ENCODE assay signal across 27 cellular contexts in genomic region chr9:130906727-130907416, GRCh38. TPM values are rescaled to one million over a fixed set of nuclear protein-coding genes. Genes with fewer than 3 reads are reported as not detected.
"Had no signal": no experiment of that assay in that cellular context is flagged by ENCODE, and none has a peak within 500 bp of the region (broad histone marks: within the 10 kb centered on the region; RNA-seq: fewer than 3 reads in every experiment).

No MANE protein-coding gene starts in this region.

- DNase-seq: activated CD4-positive, alpha-beta T cell treated with anti-CD3 and anti-CD28 coated beads for 48 hours; activated CD4-positive, alpha-beta T cell treated with anti-CD3 and anti-CD28 coated beads, Interleukin-2, amount 50 U/mL, for 48 hours; activated CD8-positive, alpha-beta memory T cell treated with anti-CD3 and anti-CD28 coated beads for 24 hours; activated effector memory CD4-positive, alpha-beta T cell treated with anti-CD3 and anti-CD28 coated beads, Interleukin-2, amount 50 U/mL, for 16 hours; activated naive CD4-positive, alpha-beta T cell treated with anti-CD3 and anti-CD28 coated beads for 36 hours; activated naive CD8-positive, alpha-beta T cell treated with anti-CD3 and anti-CD28 coated beads, Interleukin-2, amount 10 ng/mL, durations not matched to agents 7 days and 5 days; dorsolateral prefrontal cortex; effector memory CD4-positive, alpha-beta T cell; left ventricle myocardium inferior; mucosa of descending colon; nucleus accumbens; pancreas; psoas muscle; sigmoid colon; small intestine; stimulated activated CD4-positive, alpha-beta T cell treated with anti-CD3 and anti-CD28 coated beads, Interleukin-4, amount 100 ng/mL, for 24 hours; stimulated activated naive B cell treated with anti-CD40 and anti-IgM and Interleukin-4, amounts not matched to agents 10 μg/mL and 1 μg/mL and 100 μg/mL, for 72 hours; stomach; thyroid gland; upper lobe of left lung had no signal

- H3K9me3 Mint-ChIP-seq: activated naive CD4-positive, alpha-beta T cell treated with anti-CD3 and anti-CD28 coated beads for 36 hours; activated naive CD8-positive, alpha-beta T cell treated with anti-CD3 and anti-CD28 coated beads, Interleukin-2, amount 10 ng/mL, durations not matched to agents 7 days and 5 days; activated T-helper 1 cell treated with anti-CD3 and anti-CD28 coated beads, Interleukin-12 subunit alpha, Interleukin-12 subunit beta, Interleukin-2, Interleukin-4 antibody, amounts not matched to agents 30 ng/mL and 10 ng/mL and 1 ng/mL, durations not matched to agents 14 hours and 24 hours and 36 hours; natural killer cell treated with Interleukin-12 subunit alpha and Interleukin-12 subunit beta and Interleukin-15 and Interleukin-18, amount 100 ng/mL, for 72 hours; stimulated activated naive B cell treated with anti-CD40 and anti-IgM and Interleukin-4, amounts not matched to agents 10 μg/mL and 1 μg/mL and 100 μg/mL, for 72 hours; T-helper 2 cell treated with Interferon-gamma antibody and Interleukin-4, amounts not matched to agents 5 μg/mL and 100 μg/mL, for 36 hours had no signal

- H3K4me1 ChIP-seq: ascending aorta, left ventricle myocardium inferior, pancreas, psoas muscle, sigmoid colon, stomach, thyroid gland, upper lobe of left lung, vagina had no signal

- H3K4me3 ChIP-seq: ascending aorta, coronary artery, dorsolateral prefrontal cortex, left ventricle myocardium inferior, mucosa of descending colon, pancreas, psoas muscle, sigmoid colon, stomach, thyroid gland, upper lobe of left lung, vagina had no signal

- H3K36me3 ChIP-seq: ascending aorta, left ventricle myocardium inferior, pancreas, sigmoid colon, stomach, thyroid gland, upper lobe of left lung, vagina had no signal

- H3K36me3 Mint-ChIP-seq: activated naive CD8-positive, alpha-beta T cell treated with anti-CD3 and anti-CD28 coated beads, Interleukin-2, amount 10 ng/mL, durations not matched to agents 7 days and 5 days; brain; natural killer cell treated with Interleukin-12 subunit alpha and Interleukin-12 subunit beta and Interleukin-15 and Interleukin-18, amount 100 ng/mL, for 72 hours; stimulated activated naive B cell treated with anti-CD40 and anti-IgM and Interleukin-4, amounts not matched to agents 10 μg/mL and 1 μg/mL and 100 μg/mL, for 72 hours had no signal

- H3K27ac Mint-ChIP-seq: activated naive CD4-positive, alpha-beta T cell treated with anti-CD3 and anti-CD28 coated beads for 36 hours; activated naive CD8-positive, alpha-beta T cell treated with anti-CD3 and anti-CD28 coated beads, Interleukin-2, amount 10 ng/mL, durations not matched to agents 7 days and 5 days; activated T-helper 1 cell treated with anti-CD3 and anti-CD28 coated beads, Interleukin-12 subunit alpha, Interleukin-12 subunit beta, Interleukin-2, Interleukin-4 antibody, amounts not matched to agents 30 ng/mL and 10 ng/mL and 1 ng/mL, durations not matched to agents 14 hours and 24 hours and 36 hours; natural killer cell treated with Interleukin-12 subunit alpha and Interleukin-12 subunit beta and Interleukin-15 and Interleukin-18, amount 100 ng/mL, for 72 hours; stimulated activated naive B cell treated with anti-CD40 and anti-IgM and Interleukin-4, amounts not matched to agents 10 μg/mL and 1 μg/mL and 100 μg/mL, for 72 hours; T-helper 2 cell treated with Interferon-gamma antibody and Interleukin-4, amounts not matched to agents 5 μg/mL and 100 μg/mL, for 36 hours had no signal

- H3K27me3 ChIP-seq: ascending aorta, thyroid gland, vagina had no signal

- H3K27me3 Mint-ChIP-seq: natural killer cell treated with Interleukin-12 subunit alpha and Interleukin-12 subunit beta and Interleukin-15 and Interleukin-18, amount 100 ng/mL, for 72 hours had no signal

- H3K4me3 Mint-ChIP-seq: activated naive CD4-positive, alpha-beta T cell treated with anti-CD3 and anti-CD28 coated beads for 36 hours; activated naive CD8-positive, alpha-beta T cell treated with anti-CD3 and anti-CD28 coated beads, Interleukin-2, amount 10 ng/mL, durations not matched to agents 7 days and 5 days; activated T-helper 1 cell treated with anti-CD3 and anti-CD28 coated beads, Interleukin-12 subunit alpha, Interleukin-12 subunit beta, Interleukin-2, Interleukin-4 antibody, amounts not matched to agents 30 ng/mL and 10 ng/mL and 1 ng/mL, durations not matched to agents 14 hours and 24 hours and 36 hours; brain; natural killer cell treated with Interleukin-12 subunit alpha and Interleukin-12 subunit beta and Interleukin-15 and Interleukin-18, amount 100 ng/mL, for 72 hours; stimulated activated naive B cell treated with anti-CD40 and anti-IgM and Interleukin-4, amounts not matched to agents 10 μg/mL and 1 μg/mL and 100 μg/mL, for 72 hours; T-helper 2 cell treated with Interferon-gamma antibody and Interleukin-4, amounts not matched to agents 5 μg/mL and 100 μg/mL, for 36 hours had no signal

- H3K4me1 Mint-ChIP-seq: stimulated activated naive B cell treated with anti-CD40 and anti-IgM and Interleukin-4, amounts not matched to agents 10 μg/mL and 1 μg/mL and 100 μg/mL, for 72 hours had no signal

- H3K9me3 ChIP-seq: ascending aorta, left ventricle myocardium inferior, mucosa of descending colon, pancreas, psoas muscle, sigmoid colon, stomach, thyroid gland, upper lobe of left lung, vagina had no signal

RNA-seq across cellular contexts. Expression of gene QRFP, which starts 10.3 kb away (rescaled TPM):
- polyA plus RNA-seq: pancreas, stomach had no signal

RNA-seq across cellular contexts. Expression of gene FIBCD1, which starts 32.2 kb away (rescaled TPM):
- polyA plus RNA-seq: pancreas had no signal
